1 cellular context compared by ENCODE assay signal in the genomic region with DNA sequence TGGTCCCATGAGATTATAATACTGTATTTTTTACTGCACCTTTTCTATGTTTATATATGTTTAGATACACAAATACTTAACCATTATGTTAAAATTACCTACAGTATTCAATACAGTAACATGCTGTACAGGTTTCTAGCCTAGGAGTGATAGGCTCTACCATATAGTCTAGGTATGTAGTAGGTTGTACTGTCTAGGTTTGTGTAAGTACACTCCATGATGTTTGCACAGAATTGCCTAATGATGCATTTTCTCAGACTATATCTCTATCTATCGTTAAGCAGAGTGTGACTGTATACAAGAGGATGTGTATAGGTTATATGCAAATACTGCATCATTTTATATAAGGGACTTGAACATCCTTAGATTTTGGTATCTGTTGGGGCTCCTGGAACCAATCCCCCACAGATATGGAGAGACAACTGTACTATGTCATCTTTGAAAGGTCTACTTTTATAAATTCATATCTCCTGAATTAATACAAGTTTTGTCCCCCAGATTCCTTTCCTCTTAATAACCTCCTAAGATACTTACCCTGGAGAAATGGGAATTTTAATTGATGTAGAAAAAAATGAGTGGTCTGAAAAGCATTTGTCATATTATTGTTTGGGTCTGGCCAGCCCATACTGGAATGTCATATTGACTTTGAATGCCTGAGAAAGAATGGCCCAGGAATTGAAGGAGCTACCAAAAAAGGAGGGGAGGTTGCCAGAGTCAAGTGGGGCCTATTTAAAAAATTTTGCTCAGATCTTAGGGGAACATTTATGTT.
TF ChIP-seq lines count a peak whose summit lies in the region.

No MANE protein-coding gene starts in this region.

TF ChIP-seq in SK-N-SH, 30 proteins besides CTCF, POLR2A, EP300 and RAD21 (continued from another document):
- peak; percentile 55 for TF ChIP-seq PBX3 (IDR thresholded peaks at IDR 0.05)
- TF ChIP-seq TCF12 (IDR thresholded peaks at IDR 0.05): peak; percentile 61
- no peak for TF ChIP-seq USF1 (IDR thresholded peaks at IDR 0.05; ENCODE audit: borderline replicate concordance, low read depth)
- no peak for TF ChIP-seq USF2 (IDR thresholded peaks at IDR 0.05; ENCODE audit: borderline replicate concordance, low read depth, low read length)
- TF ChIP-seq FOXM1 (IDR thresholded peaks at IDR 0.05; ENCODE audit: low read depth): no peak
- TF ChIP-seq MXI1 (IDR thresholded peaks at IDR 0.05; ENCODE audit: low read depth, low read length): no peak
- TF ChIP-seq NFIC (IDR thresholded peaks at IDR 0.05; ENCODE audit: borderline replicate concordance): no peak
- TF ChIP-seq, protein P1, sequence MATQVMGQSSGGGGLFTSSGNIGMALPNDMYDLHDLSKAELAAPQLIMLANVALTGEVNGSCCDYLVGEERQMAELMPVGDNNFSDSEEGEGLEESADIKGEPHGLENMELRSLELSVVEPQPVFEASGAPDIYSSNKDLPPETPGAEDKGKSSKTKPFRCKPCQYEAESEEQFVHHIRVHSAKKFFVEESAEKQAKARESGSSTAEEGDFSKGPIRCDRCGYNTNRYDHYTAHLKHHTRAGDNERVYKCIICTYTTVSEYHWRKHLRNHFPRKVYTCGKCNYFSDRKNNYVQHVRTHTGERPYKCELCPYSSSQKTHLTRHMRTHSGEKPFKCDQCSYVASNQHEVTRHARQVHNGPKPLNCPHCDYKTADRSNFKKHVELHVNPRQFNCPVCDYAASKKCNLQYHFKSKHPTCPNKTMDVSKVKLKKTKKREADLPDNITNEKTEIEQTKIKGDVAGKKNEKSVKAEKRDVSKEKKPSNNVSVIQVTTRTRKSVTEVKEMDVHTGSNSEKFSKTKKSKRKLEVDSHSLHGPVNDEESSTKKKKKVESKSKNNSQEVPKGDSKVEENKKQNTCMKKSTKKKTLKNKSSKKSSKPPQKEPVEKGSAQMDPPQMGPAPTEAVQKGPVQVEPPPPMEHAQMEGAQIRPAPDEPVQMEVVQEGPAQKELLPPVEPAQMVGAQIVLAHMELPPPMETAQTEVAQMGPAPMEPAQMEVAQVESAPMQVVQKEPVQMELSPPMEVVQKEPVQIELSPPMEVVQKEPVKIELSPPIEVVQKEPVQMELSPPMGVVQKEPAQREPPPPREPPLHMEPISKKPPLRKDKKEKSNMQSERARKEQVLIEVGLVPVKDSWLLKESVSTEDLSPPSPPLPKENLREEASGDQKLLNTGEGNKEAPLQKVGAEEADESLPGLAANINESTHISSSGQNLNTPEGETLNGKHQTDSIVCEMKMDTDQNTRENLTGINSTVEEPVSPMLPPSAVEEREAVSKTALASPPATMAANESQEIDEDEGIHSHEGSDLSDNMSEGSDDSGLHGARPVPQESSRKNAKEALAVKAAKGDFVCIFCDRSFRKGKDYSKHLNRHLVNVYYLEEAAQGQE (IDR thresholded peaks at IDR 0.05; ENCODE audit: low read depth, low read length): no peak
- no peak for TF ChIP-seq YY1 (IDR thresholded peaks at IDR 0.05; ENCODE audit: low read depth)
- no peak for TF ChIP-seq GATA2 (CRISPR knock-in tag; IDR thresholded peaks at IDR 0.05)
- TF ChIP-seq GABPA (IDR thresholded peaks at IDR 0.05; ENCODE audit: low read depth): no peak
- TF ChIP-seq FOSL2 (IDR thresholded peaks at IDR 0.05; ENCODE audit: borderline replicate concordance, low read depth): no peak
- TF ChIP-seq RXRA (IDR thresholded peaks at IDR 0.05; ENCODE audit: borderline replicate concordance, low read depth): no peak
- no peak for TF ChIP-seq RFX5 (IDR thresholded peaks at IDR 0.05; ENCODE audit: low read length)
- TF ChIP-seq IRF3 (IDR thresholded peaks at IDR 0.05; ENCODE audit: low read depth, low read length): no peak
